In the genomic region with DNA sequence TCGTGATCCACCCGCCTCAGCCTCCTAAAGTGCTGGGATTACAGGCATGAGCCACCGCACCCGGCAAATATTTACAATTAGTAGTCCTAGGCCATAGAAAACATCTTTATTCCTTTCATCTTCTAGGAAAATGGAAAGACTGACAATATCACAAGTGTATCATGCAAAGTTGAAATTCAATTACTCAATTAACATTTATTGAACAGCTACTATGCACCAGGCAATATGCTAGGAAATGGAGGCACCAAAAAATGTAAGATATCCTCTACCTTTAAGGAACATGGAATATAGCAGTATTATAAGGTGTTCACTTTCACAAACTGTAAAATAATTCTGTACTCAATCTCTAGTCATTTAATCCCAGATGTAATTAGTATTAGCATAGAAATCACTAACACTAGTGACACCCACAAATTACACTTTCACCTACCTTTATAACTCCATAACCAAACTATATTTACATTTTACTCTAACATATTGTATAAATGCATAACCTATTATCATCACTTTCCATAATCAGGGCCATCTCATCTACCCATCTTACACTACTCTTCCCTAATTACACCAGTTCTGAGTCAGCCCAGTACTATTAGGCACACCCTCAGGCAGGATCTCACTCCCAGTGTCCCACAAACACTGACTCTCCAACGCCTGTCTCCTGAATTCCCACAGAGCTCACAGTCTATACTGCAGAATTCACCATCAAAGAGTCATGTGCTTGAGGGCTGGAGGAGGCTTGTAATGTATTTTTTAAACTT, we compare ENCODE assay signal across 11 cellular contexts. TPM values are rescaled to one million over a fixed set of nuclear protein-coding genes. Genes with fewer than 3 reads are reported as not detected.
DNase-seq lines count a peak whose midpoint lies in the region; ATAC-seq, FAIRE-seq and TF ChIP-seq lines count a peak whose summit lies in the region.
"Had no signal": no experiment of that assay in that cellular context is flagged by ENCODE, and none has a peak within 500 bp of the region (broad histone marks: within the 10 kb centered on the region; RNA-seq: fewer than 3 reads in every experiment).

No MANE protein-coding gene starts in this region.

- no TSS peak for BruUV-seq in Calu3 (replicated peaks; lab: Mats Ljungman, UMichigan)

- peak overlapping the region; percentile 5 for H3K4me3 Mint-ChIP-seq in Calu3 (ENCODE audit: low read depth, unreplicated experiment)
- H3K4me3 Mint-ChIP-seq: CD4-positive, CD25-positive, alpha-beta regulatory T cell had no signal

- peaks cover 69% of the 10 kb centered on the region for H3K4me1 Mint-ChIP-seq in Calu3 (ENCODE audit: low read depth, unreplicated experiment)

- peak overlapping the region; percentile 67 for H3K4me2 ChIP-seq in osteoblast (ENCODE audit: insufficient read depth, low read length)

- H3K4me1 ChIP-seq in osteoblast (ENCODE audit: insufficient read depth, low read length) (peaks cover 67% of the 10 kb centered on the region), aorta (ENCODE audit: control insufficient read depth in 1 of 2, insufficient read depth in 2 of 2, low read length in 2 of 2) (peaks cover 4 to 6% of the 10 kb centered on the region in 2 donors)

- peak overlapping the region; percentile 95 for H3K27ac ChIP-seq in osteoblast (ENCODE audit: low read depth, low read length)
- H3K27ac ChIP-seq in aorta (ENCODE audit: low read depth in 1 of 2, low read length in 2 of 2): no peak overlapping the region

- H3K36me3 ChIP-seq in osteoblast (ENCODE audit: insufficient read depth, low read length) (peaks cover 22% of the 10 kb centered on the region), aorta (ENCODE audit: control insufficient read depth in 1 of 2, insufficient read depth in 2 of 2, low read length in 1 of 2) (peaks cover 0 to 2% of the 10 kb centered on the region in 2 donors)

- peaks cover 44% of the 10 kb centered on the region for H3K36me3 Mint-ChIP-seq in Calu3 (ENCODE audit: insufficient read depth, unreplicated experiment)
- H3K36me3 Mint-ChIP-seq: CD4-positive, CD25-positive, alpha-beta regulatory T cell had no signal

- H3K27me3 ChIP-seq in osteoblast (ENCODE audit: insufficient read depth, low read length) (no peaks in the 10 kb centered on the region), aorta (ENCODE audit: control insufficient read depth in 1 of 2, insufficient read depth in 2 of 2, low read length in 1 of 2) (no peaks in the 10 kb centered on the region)

- intact Hi-C loops in Calu3 (cut with micrococcal nuclease; ENCODE audit: unreplicated experiment) (loop anchor here (5.0 kb wide), 2 partner anchors 39 to 159 kb away; a partner anchor contains a TSS), aorta (cut with DNase I) (loop anchor here in 1 of 2 donors (5.0 to 10.0 kb wide), 2 partner anchors 54 to 114 kb away; no protein-coding TSS in a partner anchor)

- H2AFZ ChIP-seq in osteoblast (ENCODE audit: low read length): no peak overlapping the region

- TF ChIP-seq CTCF in Calu3 (IDR thresholded peaks at IDR 0.05; ENCODE audit: unreplicated experiment): no peak
- no peak for TF ChIP-seq CTCF in osteoblast (IDR thresholded peaks at IDR 0.05; ENCODE audit: extremely low read depth, low read depth, low read length)

- H4K20me1 ChIP-seq in osteoblast (ENCODE audit: insufficient read depth, low read length): peaks cover 34% of the 10 kb centered on the region

- no peak overlapping the region for H3K4me3 ChIP-seq in osteoblast (ENCODE audit: insufficient read depth, low read length)
- no peak overlapping the region for H3K4me3 ChIP-seq in aorta (ENCODE audit: low read length in 2 of 2)

- no peaks in the 10 kb centered on the region for H3K9me3 Mint-ChIP-seq in Calu3 (ENCODE audit: low read depth, unreplicated experiment)
- H3K9me3 Mint-ChIP-seq: CD4-positive, CD25-positive, alpha-beta regulatory T cell had no signal

- peak; percentile 46 for FAIRE-seq in RCC 7860 (lab: Jason Lieb, UNC)

- 78 to 80% methylated on average over 5 of the region's 5 CpGs for WGBS in aorta, 2 donors

- no peaks in the 10 kb centered on the region for H3K9me3 ChIP-seq in osteoblast (ENCODE audit: low read depth, low read length)
- H3K9me3 ChIP-seq in aorta (ENCODE audit: control insufficient read depth, low read length): no peaks in the 10 kb centered on the region

- ATAC-seq in aorta (ENCODE audit: low FRiP score): no peak

- peaks cover 96% of the 10 kb centered on the region for H3K79me2 ChIP-seq in osteoblast (ENCODE audit: insufficient read depth, low read length)

- no peaks in the 10 kb centered on the region for H3K27me3 Mint-ChIP-seq in Calu3 (ENCODE audit: unreplicated experiment)
- H3K27me3 Mint-ChIP-seq: CD4-positive, CD25-positive, alpha-beta regulatory T cell had no signal

- H3K27ac Mint-ChIP-seq in Calu3 (ENCODE audit: unreplicated experiment): peak overlapping the region; percentile 96
- H3K27ac Mint-ChIP-seq: CD4-positive, CD25-positive, alpha-beta regulatory T cell had no signal

- CTCF ChIA-PET in Calu3 (lab: Charles Lee): interaction anchor here (1.1 kb wide), 1 partner anchor 57 kb away, joined by 4 read pairs; no protein-coding TSS in a partner anchor

- DNase-seq in Calu3 (no peak), RCC 7860 (ENCODE audit: low spot score) (peak; percentile 43), fibroblast of gingiva (ENCODE audit: low read depth) (peak; percentile 32), osteoblast (ENCODE audit: insufficient read length, low spot score, missing footprints) (no peak), GM19238 (ENCODE audit: insufficient read length, low spot score) (no peak), aorta (no peak), middle frontal gyrus (ENCODE audit: extremely low spot score, low spot score) (no peak), NCI-H2227 treated with DMSO at 0.1 percent for 48 hours (lab: John Stamatoyannopoulos, UW) (no peak)
- DNase-seq: CD4-positive, CD25-positive, alpha-beta regulatory T cell; cortex of kidney; nucleus accumbens had no signal

RNA-seq across cellular contexts. Expression of a gene that starts 10.4 kb away (rescaled TPM):
- total RNA-seq in Calu3 (2022): 252 and 270 TPM in 2 replicates
- total RNA-seq in osteoblast: 228 and 261 TPM in 2 replicates
- total RNA-seq in aorta: 100 to 1,000 TPM; 207 to 387 TPM
- polyA plus RNA-seq in aorta: 100 to 1,000 TPM in 1 of 2 donors, 10 to 100 TPM in 1; 68.0 to 145 TPM

Comparison
In these comparisons a context has a peak if more than half of its experiments do, and no peak if none do; other contexts are left out.
1. DNase-seq: peak in RCC 7860 (single experiment) and fibroblast of gingiva (single experiment); none in Calu3 (single experiment), osteoblast (single experiment), GM19238 (single experiment), aorta (0 of 2), middle frontal gyrus (single experiment) and NCI-H2227 treated with DMSO at 0.1 percent for 48 hours (single experiment).